1 cellular context compared by ENCODE assay signal in the genomic region with DNA sequence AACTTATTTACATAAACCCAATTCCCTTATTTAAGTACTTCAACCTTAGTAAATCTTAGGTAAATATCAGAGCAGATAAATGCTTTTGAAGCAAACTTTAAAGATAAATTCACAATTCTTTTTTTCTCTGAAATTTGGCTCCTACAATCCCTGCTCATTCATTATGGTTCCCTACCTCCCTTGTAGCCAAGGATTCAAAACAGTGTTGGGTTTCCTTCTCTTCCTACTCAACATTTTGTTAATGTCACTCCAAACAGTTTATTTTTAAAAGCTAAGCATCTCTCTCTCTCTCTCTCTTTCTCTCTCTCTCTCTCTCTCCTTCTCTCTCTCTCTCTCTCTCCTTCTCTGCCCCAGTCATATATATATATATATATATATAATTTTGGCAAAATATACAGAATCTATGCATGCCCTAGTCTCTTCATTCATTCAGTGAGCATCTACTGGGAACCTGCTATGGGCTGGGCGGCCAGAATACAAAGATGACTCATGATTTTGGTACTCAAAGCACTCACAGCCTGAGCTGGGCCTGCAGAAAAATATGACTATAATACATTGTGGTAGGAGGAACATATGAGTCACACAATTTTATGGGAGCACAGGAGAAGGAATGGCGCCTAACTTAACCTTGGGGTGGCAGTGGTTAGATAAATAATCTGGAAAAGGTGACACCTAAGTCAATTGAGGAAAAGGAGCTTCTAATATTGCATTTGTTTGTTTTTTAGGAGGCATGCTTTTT.
TF ChIP-seq lines count a peak whose summit lies in the region.

No MANE protein-coding gene starts in this region.

TF ChIP-seq in SK-N-SH, 30 proteins besides CTCF, POLR2A, EP300 and RAD21 (continued from another document):
- TF ChIP-seq, protein P1, sequence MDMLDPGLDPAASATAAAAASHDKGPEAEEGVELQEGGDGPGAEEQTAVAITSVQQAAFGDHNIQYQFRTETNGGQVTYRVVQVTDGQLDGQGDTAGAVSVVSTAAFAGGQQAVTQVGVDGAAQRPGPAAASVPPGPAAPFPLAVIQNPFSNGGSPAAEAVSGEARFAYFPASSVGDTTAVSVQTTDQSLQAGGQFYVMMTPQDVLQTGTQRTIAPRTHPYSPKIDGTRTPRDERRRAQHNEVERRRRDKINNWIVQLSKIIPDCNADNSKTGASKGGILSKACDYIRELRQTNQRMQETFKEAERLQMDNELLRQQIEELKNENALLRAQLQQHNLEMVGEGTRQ (IDR thresholded peaks at IDR 0.05; ENCODE audit: borderline replicate concordance, low read depth, low read length) = no peak
- TF ChIP-seq RFX5 (IDR thresholded peaks at IDR 0.05; ENCODE audit: low read length) = no peak
- TF ChIP-seq RXRA (IDR thresholded peaks at IDR 0.05; ENCODE audit: borderline replicate concordance, low read depth) = peak; percentile 43; the same call in 1 of the 2 replicates
- TF ChIP-seq, protein P2, sequence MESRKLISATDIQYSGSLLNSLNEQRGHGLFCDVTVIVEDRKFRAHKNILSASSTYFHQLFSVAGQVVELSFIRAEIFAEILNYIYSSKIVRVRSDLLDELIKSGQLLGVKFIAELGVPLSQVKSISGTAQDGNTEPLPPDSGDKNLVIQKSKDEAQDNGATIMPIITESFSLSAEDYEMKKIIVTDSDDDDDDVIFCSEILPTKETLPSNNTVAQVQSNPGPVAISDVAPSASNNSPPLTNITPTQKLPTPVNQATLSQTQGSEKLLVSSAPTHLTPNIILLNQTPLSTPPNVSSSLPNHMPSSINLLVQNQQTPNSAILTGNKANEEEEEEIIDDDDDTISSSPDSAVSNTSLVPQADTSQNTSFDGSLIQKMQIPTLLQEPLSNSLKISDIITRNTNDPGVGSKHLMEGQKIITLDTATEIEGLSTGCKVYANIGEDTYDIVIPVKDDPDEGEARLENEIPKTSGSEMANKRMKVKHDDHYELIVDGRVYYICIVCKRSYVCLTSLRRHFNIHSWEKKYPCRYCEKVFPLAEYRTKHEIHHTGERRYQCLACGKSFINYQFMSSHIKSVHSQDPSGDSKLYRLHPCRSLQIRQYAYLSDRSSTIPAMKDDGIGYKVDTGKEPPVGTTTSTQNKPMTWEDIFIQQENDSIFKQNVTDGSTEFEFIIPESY (IDR thresholded peaks at IDR 0.05; ENCODE audit: borderline replicate concordance, low read depth) = no peak
- TF ChIP-seq, protein P3, sequence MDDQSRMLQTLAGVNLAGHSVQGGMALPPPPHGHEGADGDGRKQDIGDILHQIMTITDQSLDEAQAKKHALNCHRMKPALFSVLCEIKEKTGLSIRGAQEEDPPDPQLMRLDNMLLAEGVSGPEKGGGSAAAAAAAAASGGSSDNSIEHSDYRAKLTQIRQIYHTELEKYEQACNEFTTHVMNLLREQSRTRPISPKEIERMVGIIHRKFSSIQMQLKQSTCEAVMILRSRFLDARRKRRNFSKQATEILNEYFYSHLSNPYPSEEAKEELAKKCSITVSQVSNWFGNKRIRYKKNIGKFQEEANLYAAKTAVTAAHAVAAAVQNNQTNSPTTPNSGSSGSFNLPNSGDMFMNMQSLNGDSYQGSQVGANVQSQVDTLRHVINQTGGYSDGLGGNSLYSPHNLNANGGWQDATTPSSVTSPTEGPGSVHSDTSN (IDR thresholded peaks at IDR 0.05) = peak; percentile 60
